20 cellular contexts compared by ENCODE assay signal in the genomic region with DNA sequence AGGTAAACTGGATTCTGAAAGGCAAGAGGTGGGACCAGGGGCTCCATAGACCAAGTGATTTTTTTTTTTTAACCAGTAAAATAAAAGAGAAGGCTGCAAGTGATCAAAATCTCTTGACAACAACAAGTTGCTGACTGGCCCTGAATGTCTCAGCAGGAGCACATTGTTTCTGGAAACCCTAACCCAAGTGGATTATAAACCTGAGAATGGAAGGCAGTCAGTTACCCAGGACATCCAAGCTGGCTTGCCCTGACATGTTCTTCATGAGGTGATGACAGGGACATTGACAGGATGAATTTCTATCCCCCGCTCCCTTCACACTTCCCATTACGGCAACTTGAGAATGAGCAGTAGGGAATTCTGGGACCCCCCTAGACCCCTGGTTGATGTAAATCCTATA. TPM values are rescaled to one million over a fixed set of nuclear protein-coding genes. Genes with fewer than 3 reads are reported as not detected.
DNase-seq lines count a peak whose midpoint lies in the region; FAIRE-seq and TF ChIP-seq lines count a peak whose summit lies in the region.
"Had no signal": no experiment of that assay in that cellular context is flagged by ENCODE, and none has a peak within 500 bp of the region (broad histone marks: within the 10 kb centered on the region; RNA-seq: fewer than 3 reads in every experiment).

No MANE protein-coding gene starts in this region.

- peaks cover 11 to 32% (median 21%) of the 10 kb centered on the region in 4 experiments; a peak in 6 of 7 replicates for H3K4me1 ChIP-seq in H1 (replicated peaks in 1 of 4; ENCODE audit: control insufficient read depth in 3 of 4, insufficient read depth in 4 of 4, low read length in 3 of 4)
- H3K4me1 ChIP-seq in trophoblast cell (ENCODE audit: control insufficient read depth in 1 of 2, insufficient read depth in 2 of 2, low read length in 2 of 2), result peaks cover 6 to 8% of the 10 kb centered on the region in 2 experiments
- H3K4me1 ChIP-seq: upper lobe of right lung had no signal

- no peak overlapping the region for H3K27ac Mint-ChIP-seq in T-helper 2 cell treated with Interferon-gamma antibody and Interleukin-4, amounts not matched to agents 5 μg/mL and 100 μg/mL, for 36 hours
- H3K27ac Mint-ChIP-seq in mesothelial cell of epicardium, result no peak overlapping the region
- H3K27ac Mint-ChIP-seq: stimulated activated naive B cell treated with anti-CD40 and anti-IgM and Interleukin-4, amounts not matched to agents 10 μg/mL and 1 μg/mL and 100 μg/mL, for 72 hours had no signal

- H3K14ac ChIP-seq in H1 (ENCODE audit: insufficient read length) (no peak overlapping the region), trophoblast cell (ENCODE audit: low read length) (no peak overlapping the region)

- H3K27me3 Mint-ChIP-seq in T-helper 2 cell treated with Interferon-gamma antibody and Interleukin-4, amounts not matched to agents 5 μg/mL and 100 μg/mL, for 36 hours (ENCODE audit: low read depth), result no peaks in the 10 kb centered on the region
- H3K27me3 Mint-ChIP-seq in mesothelial cell of epicardium (ENCODE audit: low read depth), result no peaks in the 10 kb centered on the region
- H3K27me3 Mint-ChIP-seq: stimulated activated naive B cell treated with anti-CD40 and anti-IgM and Interleukin-4, amounts not matched to agents 10 μg/mL and 1 μg/mL and 100 μg/mL, for 72 hours had no signal

- peak overlapping the region; percentile 92 for H4K5ac ChIP-seq in H1 (ENCODE audit: insufficient read length, low read depth, low read length)

- H2BK5ac ChIP-seq in H1 (ENCODE audit: low read depth, low read length), result peak overlapping the region; percentile 84
- H2BK5ac ChIP-seq in trophoblast cell (ENCODE audit: low read depth, low read length, poor library complexity), result no peak overlapping the region

- H3K4me3 Mint-ChIP-seq in T-helper 2 cell treated with Interferon-gamma antibody and Interleukin-4, amounts not matched to agents 5 μg/mL and 100 μg/mL, for 36 hours, result no peak overlapping the region
- no peak overlapping the region for H3K4me3 Mint-ChIP-seq in mesothelial cell of epicardium
- H3K4me3 Mint-ChIP-seq: stimulated activated naive B cell treated with anti-CD40 and anti-IgM and Interleukin-4, amounts not matched to agents 10 μg/mL and 1 μg/mL and 100 μg/mL, for 72 hours had no signal

- no peak overlapping the region for H4K12ac ChIP-seq in trophoblast cell (ENCODE audit: low read depth, low read length)

- peaks cover 21% of the 10 kb centered on the region for H3K36me3 Mint-ChIP-seq in T-helper 2 cell treated with Interferon-gamma antibody and Interleukin-4, amounts not matched to agents 5 μg/mL and 100 μg/mL, for 36 hours (ENCODE audit: low read depth)
- H3K36me3 Mint-ChIP-seq in mesothelial cell of epicardium, result peaks cover 5% of the 10 kb centered on the region

- peak overlapping the region; percentile 96 for H2BK120ac ChIP-seq in H1 (replicated peaks; ENCODE audit: low read depth, low read length)
- no peak overlapping the region for H2BK120ac ChIP-seq in trophoblast cell (ENCODE audit: insufficient read depth, low read length, poor library complexity)

- H3K4me2 ChIP-seq in H1 (ENCODE audit: insufficient read depth in 1 of 2, low read depth in 2 of 2, low read length in 2 of 2) (peak overlapping the region; percentile 1 to 9; a peak in 2 of 4 replicates), trophoblast cell (ENCODE audit: low read length) (no peak overlapping the region)

- H3K4me1 Mint-ChIP-seq in T-helper 2 cell treated with Interferon-gamma antibody and Interleukin-4, amounts not matched to agents 5 μg/mL and 100 μg/mL, for 36 hours (ENCODE audit: low read depth), result peaks cover 35% of the 10 kb centered on the region
- H3K4me1 Mint-ChIP-seq in mesothelial cell of epicardium, result peaks cover 26% of the 10 kb centered on the region

- TF ChIP-seq CTCF in H1 (IDR thresholded peaks at IDR 0.05; ENCODE audit: control extremely low read depth in 1 of 3, insufficient read depth in 1 of 3, low read depth in 1 of 3, low read length in 3 of 3) (no peak), mesothelial cell of epicardium (IDR thresholded peaks at IDR 0.05; ENCODE audit: unreplicated experiment) (no peak)

- H3K23ac ChIP-seq in H1 (ENCODE audit: insufficient read length) (no peak overlapping the region), trophoblast cell (ENCODE audit: low read length) (no peak overlapping the region)

- H4K8ac ChIP-seq in H1 (ENCODE audit: extremely low read depth, insufficient read depth, low read length), result no peak overlapping the region
- no peak overlapping the region for H4K8ac ChIP-seq in trophoblast cell (ENCODE audit: low read depth, low read length)

- TF ChIP-seq POLR2A in H1 (IDR thresholded peaks at IDR 0.05; ENCODE audit: control extremely low read depth in 1 of 2, low read depth in 2 of 2, low read length in 2 of 2), result 0 out of 3 replicates have a peak, but pooled peaks of 1 of the 2 experiments have one; percentile 35

- H3K36me3 ChIP-seq in H1 (ENCODE audit: control insufficient read depth in 2 of 4, insufficient read depth in 4 of 4, low read length in 3 of 4) (no peaks in the 10 kb centered on the region; a peak in 2 of 8 replicates), trophoblast cell (ENCODE audit: control insufficient read depth in 1 of 2, insufficient read depth in 2 of 2, low read length in 2 of 2) (no peaks in the 10 kb centered on the region)
- H3K36me3 ChIP-seq: spleen, upper lobe of right lung had no signal

- H3K9me3 Mint-ChIP-seq in T-helper 2 cell treated with Interferon-gamma antibody and Interleukin-4, amounts not matched to agents 5 μg/mL and 100 μg/mL, for 36 hours, result peaks cover 22% of the 10 kb centered on the region
- H3K9me3 Mint-ChIP-seq in mesothelial cell of epicardium, result peaks cover 16% of the 10 kb centered on the region
- H3K9me3 Mint-ChIP-seq: stimulated activated naive B cell treated with anti-CD40 and anti-IgM and Interleukin-4, amounts not matched to agents 10 μg/mL and 1 μg/mL and 100 μg/mL, for 72 hours had no signal

- POLR2A ChIA-PET in H1 (lab: Charles Lee; ENCODE audit: partially characterized antibody), result no interaction called here

- H4K91ac ChIP-seq in H1 (replicated peaks; ENCODE audit: insufficient read length, low read length) (peak overlapping the region; percentile 67), trophoblast cell (ENCODE audit: low read depth, low read length) (peak overlapping the region; percentile 32)

- DNase-seq in NCI-H2107 treated with DMSO at 0.1 percent for 48 hours (lab: John Stamatoyannopoulos, UW; ENCODE audit: unreplicated experiment) (peak; percentile 49), NCI-H2107 (lab: John Stamatoyannopoulos, UW) (no peak), NCI-H146 treated with DMSO at 0.1 percent for 48 hours (lab: John Stamatoyannopoulos, UW; ENCODE audit: unreplicated experiment) (peak; percentile 80), H1 (ENCODE audit: low read depth in 1 of 2, low spot score in 2 of 2) (no peak), trophoblast cell (no peak), T-helper 9 cell (no peak), mesothelial cell of epicardium (ENCODE audit: low spot score in 2 of 2, unreplicated experiment in 2 of 2) (no peak)
- DNase-seq in T-helper 2 cell treated with Interferon-gamma antibody and Interleukin-4, amounts not matched to agents 5 μg/mL and 100 μg/mL, for 36 hours (ENCODE audit: low spot score), result no peak
- DNase-seq: activated effector memory CD4-positive, alpha-beta T cell treated with anti-CD3 and anti-CD28 coated beads, Interleukin-2, amount 50 U/mL, for 16 hours; amygdala; C1 segment of cervical spinal cord; DMS79 treated with DMSO at 0.1 percent for 48 hours; hippocampal formation; NCI-H1930; spleen; stimulated activated naive B cell treated with anti-CD40 and anti-IgM and Interleukin-4, amounts not matched to agents 10 μg/mL and 1 μg/mL and 100 μg/mL, for 72 hours; T-helper 1 cell; upper lobe of right lung had no signal

- H2BK12ac ChIP-seq in H1 (ENCODE audit: low read depth, low read length) (peak overlapping the region; percentile 56; the same call in 1 of the 2 replicates), trophoblast cell (ENCODE audit: low read length) (no peak overlapping the region)

- peak overlapping the region; percentile 75 for H3K56ac ChIP-seq in H1 (replicated peaks; ENCODE audit: insufficient read length, low read depth, low read length)

- H3K79me1 ChIP-seq in H1 (ENCODE audit: low read depth, low read length), result no peaks in the 10 kb centered on the region
- peaks cover 11% of the 10 kb centered on the region for H3K79me1 ChIP-seq in trophoblast cell (ENCODE audit: low read length)

- H3K9me3 ChIP-seq in H1 (ENCODE audit: insufficient read depth in 2 of 2, low read depth in 1 of 2, low read length in 1 of 2) (peaks cover 5 to 9% of the 10 kb centered on the region in 2 experiments), trophoblast cell (ENCODE audit: insufficient read depth, low read depth, low read length) (peaks cover 3% of the 10 kb centered on the region)
- H3K9me3 ChIP-seq: upper lobe of right lung had no signal

- no peaks in the 10 kb centered on the region for H4K20me1 ChIP-seq in H1 (replicated peaks in 1 of 2; ENCODE audit: control insufficient read depth in 1 of 2, insufficient read depth in 2 of 2, low read length in 2 of 2)

- no peak for TF ChIP-seq RAD21 in H1 (IDR thresholded peaks at IDR 0.05 in 1 of 2, conservative IDR thresholded peaks at IDR 0.05 in 1 of 2; ENCODE audit: low read depth in 2 of 2, low read length in 2 of 2)

- no peak overlapping the region for H3K18ac ChIP-seq in H1 (ENCODE audit: extremely low read depth, low read length)
- no peak overlapping the region for H3K18ac ChIP-seq in trophoblast cell (ENCODE audit: low read length)

- no peak for TF ChIP-seq EP300 in H1 (IDR thresholded peaks at IDR 0.05; ENCODE audit: borderline replicate concordance in 1 of 2, low read depth in 2 of 2, low read length in 2 of 2)

- CTCF ChIA-PET in H1 (lab: Charles Lee; ENCODE audit: partially characterized antibody), result interaction anchor here (0.6 to 9.4 kb wide), 3 partner anchors 23 to 92 kb away, joined by 3 to 87 read pairs (median 3); a partner anchor contains a TSS

- H3K27ac ChIP-seq in H1 (ENCODE audit: low read depth, low read length) (peak overlapping the region; percentile 65), trophoblast cell (ENCODE audit: low read depth, low read length) (no peak overlapping the region)
- H3K27ac ChIP-seq: spleen, upper lobe of right lung had no signal

- H3K4ac ChIP-seq in H1 (replicated peaks; ENCODE audit: insufficient read length, low read depth, low read length), result no peak overlapping the region
- no peak overlapping the region for H3K4ac ChIP-seq in trophoblast cell (ENCODE audit: low read depth, low read length)

- H3K9ac ChIP-seq in H1 (replicated peaks in 1 of 4; ENCODE audit: extremely low read depth in 1 of 4, low read depth in 3 of 4, low read length in 3 of 4) (no peak overlapping the region), trophoblast cell (ENCODE audit: low read length) (no peak overlapping the region)

- 74% methylated on average over 2 of the region's 2 CpGs; no CpG with 5 or more reads in 1 of the 2 experiments for WGBS in H1 (ENCODE audit: extremely low coverage in 1 of 2, insufficient coverage in 1 of 2, insufficient read length in 1 of 2, insufficient replicate concordance in 2 of 2, low coverage in 1 of 2, low lambda C conversion rate in 2 of 2, missing lambda C conversion rate in 1 of 2), 2 experiments
- no CpG with 5 or more reads among the region's 2 CpGs for WGBS in trophoblast cell (ENCODE audit: extremely low coverage, insufficient coverage, insufficient read length)

- H3K79me2 ChIP-seq in H1 (ENCODE audit: control insufficient read depth in 1 of 2, insufficient read depth in 2 of 2, low read length in 2 of 2), result no peaks in the 10 kb centered on the region
- no peaks in the 10 kb centered on the region for H3K79me2 ChIP-seq in trophoblast cell (ENCODE audit: control insufficient read depth, insufficient read depth, low read length, poor library complexity)

- H3K4me3 ChIP-seq in H1 (ENCODE audit: extremely low read depth in 1 of 4, insufficient read depth in 2 of 4, low read depth in 3 of 4, low read length in 4 of 4) (0 out of 8 replicates have a peak overlapping the region, but pooled peaks of 1 of the 4 experiments have one; percentile 9), trophoblast cell (ENCODE audit: low read depth, low read length) (no peak overlapping the region)
- H3K4me3 ChIP-seq: spleen, upper lobe of right lung had no signal

- FAIRE-seq in H1 (lab: Jason Lieb, UNC), result peak; percentile 96

- no peaks in the 10 kb centered on the region for H3K23me2 ChIP-seq in H1 (ENCODE audit: low read depth, low read length)

- H2AFZ ChIP-seq in H1 (ENCODE audit: low read length) (no peak overlapping the region), trophoblast cell (ENCODE audit: insufficient read depth, low read length, poor library complexity) (no peak overlapping the region)

- H2BK15ac ChIP-seq in H1 (ENCODE audit: low read length), result no peak overlapping the region

- no peak overlapping the region for H2AK5ac ChIP-seq in H1 (ENCODE audit: low read depth, low read length)
- H2AK5ac ChIP-seq in trophoblast cell (ENCODE audit: low read length), result no peak overlapping the region

- H2BK20ac ChIP-seq in H1 (ENCODE audit: low read length), result 0 out of 2 replicates have a peak overlapping the region, but pooled peaks have one; percentile 28

- H3K27me3 ChIP-seq in H1 (replicated peaks in 1 of 4; ENCODE audit: control insufficient read depth in 3 of 4, extremely low read depth in 1 of 4, insufficient read depth in 3 of 4, low read length in 3 of 4) (no peaks in the 10 kb centered on the region), trophoblast cell (ENCODE audit: insufficient read depth, low read length) (no peaks in the 10 kb centered on the region)
- H3K27me3 ChIP-seq: spleen, upper lobe of right lung had no signal

RNA-seq across cellular contexts. Expression of a gene that starts 49.6 kb away (rescaled TPM):
- total RNA-seq in H1 (2021; fragmentation: NEBNext Ultra II Directional; extraction: Animal tissue kit (Norgen Biotek cat#: 25700)), result 44.5 and 45.6 TPM in 2 replicates
- polyA plus RNA-seq in H1 (2011; rRNA removed), result 13.3 and 16.7 TPM in 2 replicates
- polyA plus RNA-seq in H1 (2011; cell fraction: cytosol; rRNA removed), result 21.7 TPM
- 19.6 TPM for polyA plus RNA-seq in H1 (2011; cell fraction: nucleus; rRNA removed)
- 21.1 to 34.2 TPM (median 29.2 TPM) in 4 replicates for polyA plus RNA-seq in H1 (2012, experiment 1 of 2)
- polyA plus RNA-seq in H1 (2012, experiment 2 of 2), result 9.9 TPM
- 22.5 TPM for polyA plus RNA-seq in H1 (2013, experiment 1 of 2)
- 22.1 TPM for polyA plus RNA-seq in H1 (2013, experiment 2 of 2)
- 43.9 and 57.0 TPM in 2 replicates for polyA minus RNA-seq in H1 (2011; rRNA and poly(A)+ RNA removed)
- polyA minus RNA-seq in H1 (2011; cell fraction: cytosol; rRNA and poly(A)+ RNA removed), result 17.9 TPM
- 23.2 TPM for polyA minus RNA-seq in H1 (2011; cell fraction: nucleus; rRNA and poly(A)+ RNA removed)
- polyA plus RNA-seq in trophoblast cell (2013), result 114 and 123 TPM in 2 replicates
- 1.7 to 1.9 TPM (median 1.7 TPM) in 3 replicates for total RNA-seq in mesothelial cell of epicardium
- total RNA-seq: A172, pulmonary artery endothelial cell had no signal

Comparison
In these comparisons a context has a peak if more than half of its experiments do, and no peak if none do; other contexts are left out.
1. DNase-seq: peak in NCI-H2107 treated with DMSO at 0.1 percent for 48 hours (single experiment) and NCI-H146 treated with DMSO at 0.1 percent for 48 hours (single experiment); none in NCI-H2107 (single experiment), H1 (0 of 2), trophoblast cell (0 of 2), T-helper 9 cell (single experiment), T-helper 2 cell treated with Interferon-gamma antibody and Interleukin-4, amounts not matched to agents 5 μg/mL and 100 μg/mL, for 36 hours (single experiment) and mesothelial cell of epicardium (0 of 2).
2. RNA of a gene that starts 49.6 kb away (total RNA-seq): 44.5 to 45.6 TPM in H1; 1.7 to 1.9 TPM in mesothelial cell of epicardium; every median in the first group is over 10 times any median in the second.